40 cellular contexts compared by ENCODE assay signal in the genomic region with DNA sequence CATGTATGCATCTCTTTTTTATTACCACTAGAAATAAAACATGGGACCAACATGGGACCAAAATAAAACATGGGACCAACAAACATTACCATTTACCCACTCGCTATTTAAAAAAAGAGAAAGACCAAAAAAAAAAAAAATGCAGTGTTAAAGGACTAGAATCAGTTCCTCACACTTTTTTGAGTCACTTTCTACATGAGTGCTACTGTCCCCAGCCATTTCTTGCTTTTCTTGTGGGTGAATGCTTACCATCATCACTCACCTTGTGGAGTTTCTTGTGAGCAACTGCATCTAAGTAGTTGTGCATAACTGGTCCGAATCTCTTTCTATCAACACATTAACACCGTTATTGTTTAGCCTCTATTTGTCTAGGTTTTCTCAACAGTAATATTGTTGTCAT.
"Had no signal": no experiment of that assay in that cellular context is flagged by ENCODE, and none has a peak within 500 bp of the region (broad histone marks: within the 10 kb centered on the region; RNA-seq: fewer than 3 reads in every experiment).

No MANE protein-coding gene starts in this region.

- H3K27me3 Mint-ChIP-seq: activated naive CD4-positive, alpha-beta T cell treated with anti-CD3 and anti-CD28 coated beads, Interleukin-2, amount 10 ng/mL, durations not matched to agents 7 days and 5 days; activated naive CD8-positive, alpha-beta T cell; activated naive CD8-positive, alpha-beta T cell treated with anti-CD3 and anti-CD28 coated beads for 36 hours; activated naive CD8-positive, alpha-beta T cell treated with anti-CD3 and anti-CD28 coated beads, Interleukin-2, amount 10 ng/mL, durations not matched to agents 7 days and 5 days; activated naive CD8-positive, alpha-beta T cell treated with anti-CD3 and anti-CD28 coated beads, Interleukin-2, amount 50 U/mL, for 24 hours; activated T-cell treated with anti-CD3 and anti-CD28 coated beads, Interleukin-2, amount 50 U/mL, for 24 hours; activated T-helper 17 cell treated with anti-CD3 and anti-CD28 coated beads, Interleukin-2, amount 50 U/mL, for 72 hours; brain; central memory CD8-positive, alpha-beta T cell had no signal

- H3K27ac ChIP-seq: adrenal gland, ascending aorta, body of pancreas, brain microvascular endothelial cell, breast epithelium, cardiac muscle cell had no signal

- ATAC-seq: activated naive CD4-positive, alpha-beta T cell treated with anti-CD3 and anti-CD28 coated beads, Interleukin-2, amount 50 U/mL, for 72 hours; activated naive CD8-positive, alpha-beta T cell treated with anti-CD3 and anti-CD28 coated beads, Interleukin-2, amount 50 U/mL, for 24 hours; activated T-cell treated with anti-CD3 and anti-CD28 coated beads, Interleukin-2, amount 50 U/mL, for 4 hours; activated T-cell treated with anti-CD3 and anti-CD28 coated beads, Interleukin-2, amount 50 U/mL, for 72 hours; activated T-helper 17 cell treated with anti-CD3 and anti-CD28 coated beads, Interleukin-2, amount 50 U/mL, for 72 hours; body of pancreas had no signal

- DNase-seq: activated effector memory CD4-positive, alpha-beta T cell treated with anti-CD3 and anti-CD28 coated beads, Interleukin-2, amount 50 U/mL, for 16 hours; activated effector memory CD4-positive, alpha-beta T cell treated with Interleukin-2 at 50 U/mL for 16 hours; activated gamma-delta T cell; activated gamma-delta T cell treated with Interleukin-2 at 50 U/mL for 16 hours; activated naive CD4-positive, alpha-beta T cell; activated naive CD4-positive, alpha-beta T cell treated with anti-CD3 and anti-CD28 coated beads for 36 hours; activated naive CD4-positive, alpha-beta T cell treated with anti-CD3 and anti-CD28 coated beads, Interleukin-2, amount 10 ng/mL, durations not matched to agents 7 days and 5 days; activated naive CD4-positive, alpha-beta T cell treated with anti-CD3 and anti-CD28 coated beads, Interleukin-2, amount 50 U/mL, for 16 hours; activated naive CD4-positive, alpha-beta T cell treated with Interleukin-2 at 50 U/mL for 16 hours; activated naive CD8-positive, alpha-beta T cell treated with anti-CD3 and anti-CD28 coated beads for 36 hours; activated naive CD8-positive, alpha-beta T cell treated with anti-CD3 and anti-CD28 coated beads, Interleukin-2, amount 10 ng/mL, durations not matched to agents 7 days and 5 days; activated naive CD8-positive, alpha-beta T cell treated with anti-CD3 and anti-CD28 coated beads, Interleukin-2, amount 50 U/mL, for 24 hours; activated T-cell treated with anti-CD3 and anti-CD28 coated beads, Interleukin-2, amount 50 U/mL, for 1 hour; activated T-cell treated with anti-CD3 and anti-CD28 coated beads, Interleukin-2, amount 50 U/mL, for 24 hours; activated T-cell treated with anti-CD3 and anti-CD28 coated beads, Interleukin-2, amount 50 U/mL, for 4 hours; activated T-cell treated with anti-CD3 and anti-CD28 coated beads, Interleukin-2, amount 50 U/mL, for 48 hours; activated T-cell treated with anti-CD3 and anti-CD28 coated beads, Interleukin-2, amount 50 U/mL, for 72 hours; adrenal gland; amniotic stem cell; amygdala; anterior cingulate cortex; aorta; body of pancreas; brain microvascular endothelial cell; caudate nucleus; central memory CD4-positive, alpha-beta T cell; cerebellar nuclear complex had no signal

- H3K9me3 Mint-ChIP-seq: activated naive CD8-positive, alpha-beta T cell treated with anti-CD3 and anti-CD28 coated beads, Interleukin-2, amount 10 ng/mL, durations not matched to agents 7 days and 5 days; activated naive CD8-positive, alpha-beta T cell treated with anti-CD3 and anti-CD28 coated beads, Interleukin-2, amount 50 U/mL, for 24 hours had no signal

- H3K4me3 Mint-ChIP-seq: activated naive CD4-positive, alpha-beta T cell treated with anti-CD3 and anti-CD28 coated beads for 36 hours; activated naive CD4-positive, alpha-beta T cell treated with anti-CD3 and anti-CD28 coated beads, Interleukin-2, amount 10 ng/mL, durations not matched to agents 7 days and 5 days; activated naive CD4-positive, alpha-beta T cell treated with anti-CD3 and anti-CD28 coated beads, Interleukin-2, amount 50 U/mL, for 24 hours; activated naive CD8-positive, alpha-beta T cell; activated naive CD8-positive, alpha-beta T cell treated with anti-CD3 and anti-CD28 coated beads for 36 hours; activated naive CD8-positive, alpha-beta T cell treated with anti-CD3 and anti-CD28 coated beads, Interleukin-2, amount 10 ng/mL, durations not matched to agents 7 days and 5 days; activated naive CD8-positive, alpha-beta T cell treated with anti-CD3 and anti-CD28 coated beads, Interleukin-2, amount 50 U/mL, for 24 hours; activated T-cell treated with anti-CD3 and anti-CD28 coated beads, Interleukin-2, amount 50 U/mL, for 24 hours; activated T-cell treated with anti-CD3 and anti-CD28 coated beads, Interleukin-2, amount 50 U/mL, for 4 hours; activated T-cell treated with anti-CD3 and anti-CD28 coated beads, Interleukin-2, amount 50 U/mL, for 72 hours; activated T-helper 1 cell treated with anti-CD3 and anti-CD28 coated beads, Interleukin-12 subunit alpha, Interleukin-12 subunit beta, Interleukin-2, Interleukin-4 antibody, amounts not matched to agents 30 ng/mL and 10 ng/mL and 1 ng/mL, durations not matched to agents 14 hours and 24 hours and 36 hours; activated T-helper 17 cell treated with anti-CD3 and anti-CD28 coated beads, Interleukin-2, amount 50 U/mL, for 72 hours; brain; central memory CD8-positive, alpha-beta T cell had no signal

- H3K36me3 ChIP-seq: adrenal gland, ascending aorta, brain microvascular endothelial cell, breast epithelium, cardiac muscle cell had no signal

- FAIRE-seq: astrocyte, bronchial epithelial cell had no signal

- H3K27ac Mint-ChIP-seq: activated naive CD4-positive, alpha-beta T cell treated with anti-CD3 and anti-CD28 coated beads for 36 hours; activated naive CD4-positive, alpha-beta T cell treated with anti-CD3 and anti-CD28 coated beads, Interleukin-2, amount 10 ng/mL, durations not matched to agents 7 days and 5 days; activated naive CD4-positive, alpha-beta T cell treated with anti-CD3 and anti-CD28 coated beads, Interleukin-2, amount 50 U/mL, for 24 hours; activated naive CD4-positive, alpha-beta T cell treated with anti-CD3 and anti-CD28 coated beads, Interleukin-2, amount 50 U/mL, for 72 hours; activated naive CD8-positive, alpha-beta T cell; activated naive CD8-positive, alpha-beta T cell treated with anti-CD3 and anti-CD28 coated beads for 36 hours; activated naive CD8-positive, alpha-beta T cell treated with anti-CD3 and anti-CD28 coated beads, Interleukin-2, amount 10 ng/mL, durations not matched to agents 7 days and 5 days; activated naive CD8-positive, alpha-beta T cell treated with anti-CD3 and anti-CD28 coated beads, Interleukin-2, amount 50 U/mL, for 24 hours; activated T-cell treated with anti-CD3 and anti-CD28 coated beads, Interleukin-2, amount 50 U/mL, for 24 hours; activated T-cell treated with anti-CD3 and anti-CD28 coated beads, Interleukin-2, amount 50 U/mL, for 72 hours; activated T-helper 1 cell treated with anti-CD3 and anti-CD28 coated beads, Interleukin-12 subunit alpha, Interleukin-12 subunit beta, Interleukin-2, Interleukin-4 antibody, amounts not matched to agents 30 ng/mL and 10 ng/mL and 1 ng/mL, durations not matched to agents 14 hours and 24 hours and 36 hours; activated T-helper 17 cell treated with anti-CD3 and anti-CD28 coated beads, Interleukin-2, amount 50 U/mL, for 72 hours; activated T-helper 2 cell treated with anti-CD3 and anti-CD28 coated beads, Interferon-gamma antibody, Interleukin-2, Interleukin-4, amounts not matched to agents 10 μg/mL and 5 μg/mL and 100 μg/mL, durations not matched to agents 14 hours and 24 hours and 36 hours; brain had no signal

- H3K4me3 ChIP-seq: adrenal gland, ascending aorta, body of pancreas, breast epithelium, cardiac muscle cell had no signal

- H3K4me1 ChIP-seq: adrenal gland, ascending aorta, body of pancreas, breast epithelium had no signal

- H3K4me1 Mint-ChIP-seq: activated naive CD4-positive, alpha-beta T cell treated with anti-CD3 and anti-CD28 coated beads, Interleukin-2, amount 10 ng/mL, durations not matched to agents 7 days and 5 days; activated naive CD4-positive, alpha-beta T cell treated with anti-CD3 and anti-CD28 coated beads, Interleukin-2, amount 50 U/mL, for 24 hours; activated naive CD8-positive, alpha-beta T cell treated with anti-CD3 and anti-CD28 coated beads for 36 hours; activated naive CD8-positive, alpha-beta T cell treated with anti-CD3 and anti-CD28 coated beads, Interleukin-2, amount 10 ng/mL, durations not matched to agents 7 days and 5 days; activated naive CD8-positive, alpha-beta T cell treated with anti-CD3 and anti-CD28 coated beads, Interleukin-2, amount 50 U/mL, for 24 hours; activated T-helper 17 cell treated with anti-CD3 and anti-CD28 coated beads, Interleukin-2, amount 50 U/mL, for 72 hours; brain; central memory CD8-positive, alpha-beta T cell had no signal

- H3K27me3 ChIP-seq: adrenal gland, ascending aorta, body of pancreas, brain microvascular endothelial cell, breast epithelium, cardiac muscle cell had no signal

- H3K36me3 Mint-ChIP-seq: activated naive CD4-positive, alpha-beta T cell treated with anti-CD3 and anti-CD28 coated beads, Interleukin-2, amount 10 ng/mL, durations not matched to agents 7 days and 5 days; activated naive CD4-positive, alpha-beta T cell treated with anti-CD3 and anti-CD28 coated beads, Interleukin-2, amount 50 U/mL, for 24 hours; activated naive CD4-positive, alpha-beta T cell treated with anti-CD3 and anti-CD28 coated beads, Interleukin-2, amount 50 U/mL, for 72 hours; activated naive CD8-positive, alpha-beta T cell; activated naive CD8-positive, alpha-beta T cell treated with anti-CD3 and anti-CD28 coated beads for 36 hours; activated naive CD8-positive, alpha-beta T cell treated with anti-CD3 and anti-CD28 coated beads, Interleukin-2, amount 10 ng/mL, durations not matched to agents 7 days and 5 days; brain had no signal

- H3K9me3 ChIP-seq: adrenal gland, ascending aorta, body of pancreas had no signal
